ENCODE assay signal across 8 cellular contexts in genomic region chr9:89743576-89744254, GRCh38.
DNase-seq lines count a peak whose midpoint lies in the region; ATAC-seq and TF ChIP-seq lines count a peak whose summit lies in the region.

No MANE protein-coding gene starts in this region.

- intact Hi-C loops in colonic mucosa (cut with DNase I) = no loop called here

- no peak overlapping the region for H3K4me3 ChIP-seq in GM12875 (ENCODE audit: low read depth, low read length)
- H3K4me3 ChIP-seq in H7 (ENCODE audit: insufficient read depth, low read depth, low read length) = no peak overlapping the region
- H3K4me3 ChIP-seq in ectodermal cell (ENCODE audit: insufficient read depth, low read depth, low read length) = no peak overlapping the region
- H3K4me3 ChIP-seq in colonic mucosa = no peak overlapping the region
- H3K4me3 ChIP-seq in right atrium auricular region = no peak overlapping the region

- peak; percentile 88 for DNase-seq in H7
- DNase-seq in SW480 (ENCODE audit: low spot score) = peak; percentile 74
- DNase-seq in colonic mucosa = no peak
- no peak for DNase-seq in right atrium auricular region (ENCODE audit: low spot score)
- no peak for DNase-seq in DMS 273 (lab: John Stamatoyannopoulos, UW; ENCODE audit: unreplicated experiment)

- WGBS in ectodermal cell, 2 experiments = 31 to 35% methylated on average over 8 of the region's 8 CpGs

- H3K9me3 ChIP-seq in ectodermal cell (ENCODE audit: control insufficient read depth, low read length) (no peaks in the 10 kb centered on the region), colonic mucosa (no peaks in the 10 kb centered on the region), right atrium auricular region (no peaks in the 10 kb centered on the region)

- TF ChIP-seq CTCF in GM12875 (IDR thresholded peaks at IDR 0.05; ENCODE audit: borderline replicate concordance, insufficient read depth, low read depth, low read length) (peak; percentile 30; the same call in 1 of the 2 replicates), colonic mucosa (IDR thresholded peaks at IDR 0.05) (no peak), right atrium auricular region (IDR thresholded peaks at IDR 0.05) (no peak)

- H3K9ac ChIP-seq in colonic mucosa (ENCODE audit: low read depth in 2 of 2, low read length in 2 of 2) = peak overlapping the region in 1 of 2 donors; percentile 7

- no peaks in the 10 kb centered on the region for H3K27me3 ChIP-seq in H7 (ENCODE audit: control insufficient read depth, insufficient read depth, low read length)
- H3K27me3 ChIP-seq in ectodermal cell (ENCODE audit: control insufficient read depth, insufficient read depth, low read length, poor library complexity, severe bottlenecking) = no peaks in the 10 kb centered on the region
- no peaks in the 10 kb centered on the region for H3K27me3 ChIP-seq in colonic mucosa
- H3K27me3 ChIP-seq in right atrium auricular region = no peaks in the 10 kb centered on the region

- H3K4me1 ChIP-seq in ectodermal cell (ENCODE audit: control insufficient read depth, insufficient read depth, low read length) (peaks cover 15% of the 10 kb centered on the region), colonic mucosa (no peaks in the 10 kb centered on the region), right atrium auricular region (peaks cover 0 to 36% of the 10 kb centered on the region in 2 donors)

- no peak for ATAC-seq in HG03469 (IDR thresholded peaks at IDR 0.05; ENCODE audit: unreplicated experiment)

- H3K36me3 ChIP-seq in H7 (replicated peaks; ENCODE audit: control insufficient read depth, insufficient read depth, low read length) (no peaks in the 10 kb centered on the region), ectodermal cell (ENCODE audit: control insufficient read depth, insufficient read depth, low read length) (no peaks in the 10 kb centered on the region), colonic mucosa (no peaks in the 10 kb centered on the region), right atrium auricular region (no peaks in the 10 kb centered on the region)

- peak overlapping the region; percentile 30 for H3K27ac ChIP-seq in ectodermal cell (ENCODE audit: insufficient read depth, low read depth, low read length, poor library complexity, severe bottlenecking)
- H3K27ac ChIP-seq in colonic mucosa = no peak overlapping the region
- H3K27ac ChIP-seq in right atrium auricular region = no peak overlapping the region

Comparison
In these comparisons a context has a peak if more than half of its experiments do, and no peak if none do; other contexts are left out.
1. DNase-seq: peak in H7 (single experiment) and SW480 (single experiment); none in colonic mucosa (single experiment), right atrium auricular region (single experiment) and DMS 273 (single experiment).